ENCODE assay signal across 9 cellular contexts in the genomic region with DNA sequence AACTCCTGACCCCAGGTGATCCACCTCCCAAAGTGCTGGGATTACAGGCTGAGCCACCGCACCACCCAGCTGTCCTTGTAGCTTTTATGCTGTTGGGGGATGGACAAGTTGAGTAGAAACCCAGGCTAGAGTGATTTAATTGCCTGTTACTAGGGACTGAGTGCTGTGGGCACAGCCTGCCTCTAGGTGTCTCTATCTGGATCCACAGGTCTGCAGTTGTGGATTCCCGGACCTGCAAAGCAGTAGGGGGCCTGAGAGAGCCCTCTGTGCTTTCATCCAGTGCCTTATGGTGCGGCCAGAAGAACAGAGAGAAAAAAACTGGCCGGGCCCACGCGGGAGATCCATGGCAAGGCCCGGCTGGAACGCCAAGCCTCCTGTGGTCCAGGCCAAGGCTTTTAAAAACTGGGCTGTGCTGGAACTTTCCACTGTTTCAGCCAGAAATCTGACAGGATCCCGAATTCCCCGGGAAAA. TPM values are rescaled to one million over a fixed set of nuclear protein-coding genes. Genes with fewer than 3 reads are reported as not detected.
DNase-seq lines count a peak whose midpoint lies in the region; ATAC-seq, FAIRE-seq and TF ChIP-seq lines count a peak whose summit lies in the region.
"Had no signal": no experiment of that assay in that cellular context is flagged by ENCODE, and none has a peak within 500 bp of the region (broad histone marks: within the 10 kb centered on the region; RNA-seq: fewer than 3 reads in every experiment).

No MANE protein-coding gene starts in this region.

- TF ChIP-seq CTCF in A549 (IDR thresholded peaks at IDR 0.05) (peak; percentile 80), GM13976 (IDR thresholded peaks at IDR 0.05; ENCODE audit: borderline replicate concordance, control extremely low read depth, extremely low read depth, insufficient read depth, missing control alignments) (peak; percentile 21), thoracic aorta (IDR thresholded peaks at IDR 0.05) (peak; percentile 12)

- H3K9me3 ChIP-seq in A549 (no peaks in the 10 kb centered on the region), thoracic aorta (no peaks in the 10 kb centered on the region)

- DNase-seq in A549 (ENCODE audit: low read depth in 1 of 2, low spot score in 1 of 2) (peak; percentile 89 to 98), GM13976 (ENCODE audit: low spot score) (peak; percentile 69), NCI-H524 treated with DMSO at 0.1 percent for 48 hours (lab: John Stamatoyannopoulos, UW) (peak; percentile 67), caudate nucleus (lab: John Stamatoyannopoulos, UW) (peak in 44 of 61 donors; percentile 17 to 87 (median 50)), left kidney (ENCODE audit: low read depth, low spot score) (peak; percentile 95), thoracic aorta (ENCODE audit: low spot score) (no peak), T-helper 9 cell (no peak)
- DNase-seq in activated CD4-positive, alpha-beta T cell treated with anti-CD3 and anti-CD28 coated beads, Interleukin-2, amount 50 U/mL, for 1 hour = no peak

- H3K4me3 ChIP-seq in A549 (no peak overlapping the region), thoracic aorta (no peak overlapping the region)

- H3K27ac ChIP-seq in A549 = peak overlapping the region in 1 of 2 experiments; percentile 56; a peak in 2 of 6 replicates
- peak overlapping the region; percentile 68 for H3K27ac ChIP-seq in caudate nucleus (ENCODE audit: low read depth, low read length)
- peak overlapping the region in 1 of 2 donors; percentile 6 for H3K27ac ChIP-seq in thoracic aorta

- H3K36me3 ChIP-seq in thoracic aorta = no peaks in the 10 kb centered on the region

- TF ChIP-seq RAD21 in A549 (conservative IDR thresholded peaks at IDR 0.05 in 1 of 2, IDR thresholded peaks at IDR 0.05 in 1 of 2) = peak; percentile 67 to 69

- CTCF ChIA-PET in A549 (lab: Yijun Ruan, JAX) = interaction anchor here (0.6 to 3.3 kb wide), 26 partner anchors 9 to 349 kb away, joined by 3 to 12 read pairs (median 3); no protein-coding TSS in a partner anchor

- H3K4me1 ChIP-seq in A549 (peaks cover 37% of the 10 kb centered on the region), thoracic aorta (ENCODE audit: control insufficient read depth in 1 of 2, low read depth in 2 of 2) (peaks cover 11 to 51% of the 10 kb centered on the region in 2 donors)

- TF ChIP-seq EP300 in A549 (IDR thresholded peaks at IDR 0.05) = no peak

- no peaks in the 10 kb centered on the region for H3K27me3 ChIP-seq in thoracic aorta (replicated peaks; ENCODE audit: insufficient read depth)

- in situ Hi-C loops in GM13976 (cut with MboI; ENCODE audit: low sequenced_read_pairs, unreplicated experiment) = no loop called here

- no peak for TF ChIP-seq POLR2A in A549 (IDR thresholded peaks at IDR 0.05; ENCODE audit: low read length)

- 19% methylated on average over 10 of the region's 10 CpGs for WGBS in A549 (ENCODE audit: missing lambda C conversion rate)

- POLR2A ChIA-PET in A549 (lab: Yijun Ruan, JAX) = no interaction called here

- peak; percentile 95 to 99 for ATAC-seq in A549
- ATAC-seq in thoracic aorta (ENCODE audit: insufficient number of reproducible peaks, low FRiP score, low read depth) = no peak

- peak; percentile 99 for FAIRE-seq in A549 (lab: Jason Lieb, UNC)
- FAIRE-seq: frontal cortex had no signal

- peak overlapping the region; percentile 45; the same call in 2 of the 3 replicates for H3K4me2 ChIP-seq in A549

TF ChIP-seq in A549, 52 proteins besides CTCF, POLR2A, EP300 and RAD21:
- peak; percentile 71 for TF ChIP-seq SMC3 (IDR thresholded peaks at IDR 0.05)
- TF ChIP-seq NFE2L2 (conservative IDR thresholded peaks at IDR 0.05; ENCODE audit: low read length) = no peak
- no peak for TF ChIP-seq JUNB (IDR thresholded peaks at IDR 0.05)
- TF ChIP-seq SREBF2 (IDR thresholded peaks at IDR 0.05) = peak; percentile 17; the same call in 1 of the 2 replicates
- TF ChIP-seq RCOR1 (IDR thresholded peaks at IDR 0.05; ENCODE audit: low read depth, low read length) = no peak
- no peak for TF ChIP-seq ZNF302 (CRISPR knock-in tag; IDR thresholded peaks at IDR 0.05)
- TF ChIP-seq BHLHE40 (IDR thresholded peaks at IDR 0.05; ENCODE audit: low read depth, low read length) = no peak
- TF ChIP-seq E2F6 (IDR thresholded peaks at IDR 0.05; ENCODE audit: borderline replicate concordance, low read depth) = no peak
- TF ChIP-seq, protein P1, sequence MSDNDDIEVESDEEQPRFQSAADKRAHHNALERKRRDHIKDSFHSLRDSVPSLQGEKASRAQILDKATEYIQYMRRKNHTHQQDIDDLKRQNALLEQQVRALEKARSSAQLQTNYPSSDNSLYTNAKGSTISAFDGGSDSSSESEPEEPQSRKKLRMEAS (IDR thresholded peaks at IDR 0.05) = peak; percentile 47; the same call in 1 of the 2 replicates

RNA-seq across cellular contexts. Expression of gene SIRPA, which starts 5.1 kb away (rescaled TPM):
- polyA plus RNA-seq in A549 (2011; rRNA removed) = 12.8 and 18.3 TPM in 2 replicates
- polyA plus RNA-seq in A549 (2012; cell fraction: cytosol; rRNA removed) = 28.5 and 34.4 TPM in 2 replicates
- 31.9 and 32.8 TPM in 2 replicates for polyA plus RNA-seq in A549 (2012; cell fraction: nucleus; rRNA removed)
- polyA plus RNA-seq in A549 (2017; fragmentation: RNase III; extraction: RNeasy Plus Mini Kit Qiagen cat#74134 plus additional on column Dnase treatment) = 21.2 to 22.0 TPM (median 21.6 TPM) in 3 replicates
- 11.8 and 14.1 TPM in 2 replicates for polyA minus RNA-seq in A549 (2011; rRNA and poly(A)+ RNA removed)
- 10 to 100 TPM; 29.5 to 62.9 TPM for total RNA-seq in thoracic aorta

Comparison
In these comparisons a context has a peak if more than half of its experiments do, and no peak if none do; other contexts are left out.
1. DNase-seq: peak in A549 (2 of 2), GM13976 (single experiment), NCI-H524 treated with DMSO at 0.1 percent for 48 hours (single experiment), caudate nucleus (44 of 61) and left kidney (single experiment); none in thoracic aorta (single experiment), activated CD4-positive, alpha-beta T cell treated with anti-CD3 and anti-CD28 coated beads, Interleukin-2, amount 50 U/mL, for 1 hour (single experiment) and T-helper 9 cell (single experiment).
2. CTCF ChIP-seq: peak in every context shown above with its lines; median percentile 80 in A549; 21 in GM13976; 12 in thoracic aorta.